Comparison of ENCODE assay signal across 8 cellular contexts in genomic region chr14:105419305-105420091, GRCh38. TPM values are rescaled to one million over a fixed set of nuclear protein-coding genes. Genes with fewer than 3 reads are reported as not detected.
DNase-seq lines count a peak whose midpoint lies in the region; ATAC-seq and TF ChIP-seq lines count a peak whose summit lies in the region.

MTA1 (plus strand) TSS chr14:105419827; CDS start chr14:105420036, 209 bp downstream.

- TF ChIP-seq POLR2A in GM15510 (IDR thresholded peaks at IDR 0.05; ENCODE audit: borderline replicate concordance, extremely low read depth, insufficient read length) = peak; percentile 53

- peak within 1 kb of the TSS; percentile 84 for H3K27ac ChIP-seq in KOPT-K1 (ENCODE audit: low read depth, low read length, poor library complexity, severe bottlenecking)
- peak within 1 kb of the TSS; percentile 87 for H3K27ac ChIP-seq in VCaP
- H3K27ac ChIP-seq in left lung = peak within 1 kb of the TSS in 1 of 2 donors; percentile 55

- peaks cover 19 to 41% of the 10 kb centered on the region in 2 donors for H3K4me1 ChIP-seq in left lung

- H3K4me3 ChIP-seq in choroid plexus epithelial cell (ENCODE audit: low read depth, low read length) = peak within 1 kb of the TSS; percentile 71
- H3K4me3 ChIP-seq in left lung = peak within 1 kb of the TSS; percentile 66 to 69

- intact Hi-C loops in left lung (cut with DNase I) = no loop called here

- TF ChIP-seq CTCF in VCaP (conservative IDR thresholded peaks at IDR 0.05) (no peak), choroid plexus epithelial cell (conservative IDR thresholded peaks at IDR 0.05; ENCODE audit: low read depth, low read length) (no peak), left lung (IDR thresholded peaks at IDR 0.05) (no peak)

- peak; percentile 72 for ATAC-seq in left lung

- H3K36me3 ChIP-seq in KOPT-K1 (ENCODE audit: insufficient read depth, low read length) (peaks cover 23% of the 10 kb centered on the region; the same call in 1 of the 2 replicates), left lung (peaks cover 0 to 4% of the 10 kb centered on the region in 2 donors)

- H3K27me3 ChIP-seq in left lung = peaks cover 0 to 8% of the 10 kb centered on the region in 2 donors

- H3K9me3 ChIP-seq in KOPT-K1 (ENCODE audit: insufficient read depth, low read length, poor library complexity, severe bottlenecking) (no peaks in the 10 kb centered on the region), left lung (no peaks in the 10 kb centered on the region)

- no peak for DNase-seq in A172 (ENCODE audit: low spot score)
- peak; percentile 20 for DNase-seq in choroid plexus epithelial cell (ENCODE audit: low read depth)
- peak in 1 of 2 donors; percentile 88 for DNase-seq in left lung
- DNase-seq in stimulated activated CD4-positive, alpha-beta T cell treated with anti-CD3 and anti-CD28 coated beads, TNF-alpha, amount 100 ng/mL, for 4 hours (ENCODE audit: low read depth in 3 of 3) = peak in 2 of 3 experiments; percentile 35 to 50
- no peak for DNase-seq in SHP77 treated with DMSO at 0.1 percent for 48 hours (lab: John Stamatoyannopoulos, UW)

RNA-seq across cellular contexts. Expression of gene MTA1, which starts in this region (rescaled TPM):
- total RNA-seq in A172 (2014; rRNA removed; shearing (Covaris generic)) = 15.4 and 27.2 TPM in 2 replicates
- 10 to 100 TPM; 60.6 to 81.8 TPM for total RNA-seq in left lung

Comparison
In these comparisons a context has a peak if more than half of its experiments do, and no peak if none do; other contexts are left out.
1. DNase-seq: peak in choroid plexus epithelial cell (single experiment) and stimulated activated CD4-positive, alpha-beta T cell treated with anti-CD3 and anti-CD28 coated beads, TNF-alpha, amount 100 ng/mL, for 4 hours (2 of 3); none in A172 (single experiment) and SHP77 treated with DMSO at 0.1 percent for 48 hours (single experiment).